In genomic region chr17:59003860-59004259, GRCh38 we compare ENCODE assay signal across 20 cellular contexts.
DNase-seq lines count a peak whose midpoint lies in the region; ATAC-seq, FAIRE-seq and TF ChIP-seq lines count a peak whose summit lies in the region.
"Had no signal": no experiment of that assay in that cellular context is flagged by ENCODE, and none has a peak within 500 bp of the region (broad histone marks: within the 10 kb centered on the region; RNA-seq: fewer than 3 reads in every experiment).

No MANE protein-coding gene starts in this region.

- H3K9me3 ChIP-seq in right lobe of liver (no peaks in the 10 kb centered on the region), HepG2 (ENCODE audit: low read length) (no peaks in the 10 kb centered on the region), Loucy (ENCODE audit: insufficient read depth, low read depth, low read length) (no peaks in the 10 kb centered on the region), prostate gland (no peaks in the 10 kb centered on the region)
- H3K9me3 ChIP-seq: MG63, Peyer's patch had no signal

- TF ChIP-seq POLR2A in right lobe of liver (IDR thresholded peaks at IDR 0.05) (no peak), HepG2 (IDR thresholded peaks at IDR 0.05; ENCODE audit: insufficient read depth in 1 of 2, low read depth in 2 of 2, low read length in 2 of 2) (no peak), prostate gland (IDR thresholded peaks at IDR 0.05) (no peak)

- H3K4me1 Mint-ChIP-seq in activated naive CD8-positive, alpha-beta T cell treated with anti-CD3 and anti-CD28 coated beads, Interleukin-2, amount 10 ng/mL, durations not matched to agents 7 days and 5 days: peaks cover 18% of the 10 kb centered on the region

- no peaks in the 10 kb centered on the region for H3K36me3 ChIP-seq in right lobe of liver
- peaks cover 0 to 16% of the 10 kb centered on the region in 2 experiments; a peak in 3 of 5 replicates for H3K36me3 ChIP-seq in HepG2 (replicated peaks in 1 of 2; ENCODE audit: control insufficient read depth in 1 of 2, insufficient read depth in 2 of 2, low read length in 2 of 2)
- H3K36me3 ChIP-seq in Loucy (ENCODE audit: insufficient read depth, low read length): peaks cover 30% of the 10 kb centered on the region
- H3K36me3 ChIP-seq in prostate gland: no peaks in the 10 kb centered on the region

- peak overlapping the region in 2 of 3 donors; percentile 69 for H3K27ac ChIP-seq in right lobe of liver
- H3K27ac ChIP-seq in HepG2 (ENCODE audit: extremely low read length, insufficient read depth, low read length): no peak overlapping the region
- peak overlapping the region in 1 of 2 donors; percentile 32 for H3K27ac ChIP-seq in prostate gland
- H3K27ac ChIP-seq: Peyer's patch had no signal

- CTCF ChIA-PET in HepG2 (lab: Yijun Ruan, JAX; ENCODE audit: low intra/inter-chr PET ratio, low total read pairs): interaction anchor here (1.8 to 4.0 kb wide), 3 partner anchors 293 to 485 kb away, joined by 12 to 62 read pairs (median 23); no protein-coding TSS in a partner anchor

- DNase-seq in right lobe of liver (no peak), HepG2 (ENCODE audit: low spot score) (no peak), prostate gland (ENCODE audit: low spot score) (no peak)
- no peak for DNase-seq in activated naive CD8-positive, alpha-beta T cell treated with anti-CD3 and anti-CD28 coated beads, Interleukin-2, amount 10 ng/mL, durations not matched to agents 7 days and 5 days
- DNase-seq: ACHN; CD4-positive, alpha-beta T cell; DND-41; GF-D8; HFFc6; KG1; MG63; NCI-H1105; NCI-H1930; NCI-H510A; Peyer's patch; Right ventricle myocardium superior had no signal

- H3K4me3 ChIP-seq in right lobe of liver: no peak overlapping the region
- no peak overlapping the region for H3K4me3 ChIP-seq in HepG2 (replicated peaks in 1 of 3; ENCODE audit: insufficient read depth in 1 of 3, low read depth in 2 of 3, low read length in 3 of 3)
- peak overlapping the region; percentile 51 for H3K4me3 ChIP-seq in Loucy (ENCODE audit: low read length, poor library complexity, severe bottlenecking)
- no peak overlapping the region for H3K4me3 ChIP-seq in prostate gland
- H3K4me3 ChIP-seq: MG63, Peyer's patch had no signal

- H3K4me2 ChIP-seq in HepG2 (ENCODE audit: low read depth, low read length) (no peak overlapping the region), Loucy (ENCODE audit: low read depth, low read length, poor library complexity, severe bottlenecking) (peak overlapping the region; percentile 56)

- POLR2A ChIA-PET in HepG2 (lab: Yijun Ruan, JAX): no interaction called here
- POLR2A ChIA-PET in activated naive CD8-positive, alpha-beta T cell treated with anti-CD3 and anti-CD28 coated beads, Interleukin-2, amount 10 ng/mL, durations not matched to agents 7 days and 5 days (lab: Charles Lee): interaction anchor here (1.3 to 1.4 kb wide), 2 partner anchors 293 to 485 kb away, joined by 4 read pairs; no protein-coding TSS in a partner anchor

- TF ChIP-seq CTCF in right lobe of liver (IDR thresholded peaks at IDR 0.05) (no peak), HepG2 (CRISPR knock-in tag; IDR thresholded peaks at IDR 0.05) (no peak), Loucy (conservative IDR thresholded peaks at IDR 0.05; ENCODE audit: low read length) (no peak), prostate gland (IDR thresholded peaks at IDR 0.05) (no peak)

- peaks cover 0 to 56% (median 20%) of the 10 kb centered on the region in 4 donors for H3K4me1 ChIP-seq in right lobe of liver
- H3K4me1 ChIP-seq in HepG2 (ENCODE audit: insufficient read depth, low read length): no peaks in the 10 kb centered on the region
- H3K4me1 ChIP-seq in Loucy (ENCODE audit: insufficient read depth, low read length, poor library complexity, severe bottlenecking): peaks cover 31% of the 10 kb centered on the region
- H3K4me1 ChIP-seq in prostate gland (replicated peaks): no peaks in the 10 kb centered on the region
- H3K4me1 ChIP-seq: Peyer's patch had no signal

- no peaks in the 10 kb centered on the region for H3K9me3 Mint-ChIP-seq in activated naive CD8-positive, alpha-beta T cell treated with anti-CD3 and anti-CD28 coated beads, Interleukin-2, amount 10 ng/mL, durations not matched to agents 7 days and 5 days
- H3K9me3 Mint-ChIP-seq: CD4-positive, alpha-beta T cell; HFFc6 had no signal

- no peak for TF ChIP-seq RAD21 in HepG2 (CRISPR knock-in tag; IDR thresholded peaks at IDR 0.05)

- peaks cover 3% of the 10 kb centered on the region; the same call in 1 of the 2 replicates for H3F3A ChIP-seq in Loucy (ENCODE audit: low read depth)

- BruUV-seq in HepG2 (replicated peaks; lab: Mats Ljungman, UMichigan): no TSS peak

- in situ Hi-C loops in HepG2 (cut with HindIII; ENCODE audit: extremely low pct_ligation_motif_present, low pct_unique_long_range_greater_than_20kb): loop anchor here (5.0 kb wide), 2 partner anchors 292 to 487 kb away; no protein-coding TSS in a partner anchor

- H3K9me2 ChIP-seq in Loucy (replicated peaks; ENCODE audit: low read depth, low read length): no peaks in the 10 kb centered on the region

- peaks cover 6% of the 10 kb centered on the region for H3K36me3 Mint-ChIP-seq in activated naive CD8-positive, alpha-beta T cell treated with anti-CD3 and anti-CD28 coated beads, Interleukin-2, amount 10 ng/mL, durations not matched to agents 7 days and 5 days

- H2AFZ ChIP-seq in HepG2 (ENCODE audit: low read length) (no peak overlapping the region), Loucy (ENCODE audit: low read length) (no peak overlapping the region; the same call in 1 of the 2 replicates)

- ATAC-seq in right lobe of liver (no peak), HepG2 (no peak), GM21515 (IDR thresholded peaks at IDR 0.05; ENCODE audit: unreplicated experiment) (no peak), GM18511 (IDR thresholded peaks at IDR 0.05; ENCODE audit: unreplicated experiment) (no peak)
- no peak for ATAC-seq in activated naive CD8-positive, alpha-beta T cell treated with anti-CD3 and anti-CD28 coated beads, Interleukin-2, amount 10 ng/mL, durations not matched to agents 7 days and 5 days (ENCODE audit: low read depth)

- intact Hi-C loops in right lobe of liver (cut with DNase I): loop anchor here in 1 of 2 donors (10.0 kb wide), 1 partner anchor 289 kb away; no protein-coding TSS in a partner anchor
- intact Hi-C loops in HepG2 (cut with micrococcal nuclease; ENCODE audit: unreplicated experiment): loop anchor here (10.0 kb wide), 1 partner anchor 429 kb away; no protein-coding TSS in a partner anchor
- intact Hi-C loops in prostate gland (cut with DNase I): loop anchor here (2.0 to 5.0 kb wide), 2 partner anchors 292 to 485 kb away; no protein-coding TSS in a partner anchor

- peak overlapping the region; percentile 6 for H3K4me3 Mint-ChIP-seq in activated naive CD8-positive, alpha-beta T cell treated with anti-CD3 and anti-CD28 coated beads, Interleukin-2, amount 10 ng/mL, durations not matched to agents 7 days and 5 days
- H3K4me3 Mint-ChIP-seq: CD4-positive, alpha-beta T cell; HFFc6 had no signal

- no peak for FAIRE-seq in HepG2 (lab: Jason Lieb, UNC)
- FAIRE-seq: H1 had no signal

- TF ChIP-seq EP300 in HepG2 (IDR thresholded peaks at IDR 0.05; ENCODE audit: low read depth in 2 of 2, low read length in 2 of 2): no peak
- no peak for TF ChIP-seq EP300 in HepG2 (CRISPR knock-in tag; IDR thresholded peaks at IDR 0.05; ENCODE audit: borderline replicate concordance)

- H3K79me2 ChIP-seq in HepG2 (ENCODE audit: insufficient read depth, low read length) (no peaks in the 10 kb centered on the region), Loucy (ENCODE audit: insufficient read depth, low read length) (no peaks in the 10 kb centered on the region)

- 100% methylated on average over 1 of the region's 1 CpG for WGBS in right lobe of liver (ENCODE audit: insufficient coverage, low coverage, low lambda C conversion rate, missing lambda C conversion rate)
- WGBS in HepG2 (ENCODE audit: low lambda C conversion rate): 94% methylated on average over 1 of the region's 1 CpG
- WGBS in prostate gland: 100% methylated on average over 1 of the region's 1 CpG

- H3K27me3 Mint-ChIP-seq in activated naive CD8-positive, alpha-beta T cell treated with anti-CD3 and anti-CD28 coated beads, Interleukin-2, amount 10 ng/mL, durations not matched to agents 7 days and 5 days: no peaks in the 10 kb centered on the region
- H3K27me3 Mint-ChIP-seq: CD4-positive, alpha-beta T cell had no signal

- no peak overlapping the region for H3K27ac Mint-ChIP-seq in activated naive CD8-positive, alpha-beta T cell treated with anti-CD3 and anti-CD28 coated beads, Interleukin-2, amount 10 ng/mL, durations not matched to agents 7 days and 5 days
- H3K27ac Mint-ChIP-seq: HFFc6 had no signal

- H4K20me1 ChIP-seq in HepG2 (ENCODE audit: insufficient read depth, low read length) (no peaks in the 10 kb centered on the region), Loucy (ENCODE audit: insufficient read depth, low read length, poor library complexity, severe bottlenecking) (no peaks in the 10 kb centered on the region)

- H3K9ac ChIP-seq in HepG2 (ENCODE audit: insufficient read depth, low read depth, low read length) (no peak overlapping the region), Loucy (ENCODE audit: low read depth, low read length, poor library complexity, severe bottlenecking) (peak overlapping the region; percentile 47)

- H3K27me3 ChIP-seq in right lobe of liver (no peaks in the 10 kb centered on the region), HepG2 (ENCODE audit: control insufficient read depth in 1 of 2, insufficient read depth in 2 of 2, low read length in 2 of 2) (no peaks in the 10 kb centered on the region), Loucy (ENCODE audit: insufficient read depth, low read length, poor library complexity, severe bottlenecking) (no peaks in the 10 kb centered on the region), prostate gland (replicated peaks; ENCODE audit: insufficient read depth) (no peaks in the 10 kb centered on the region)
- H3K27me3 ChIP-seq: MG63, Peyer's patch had no signal

TF ChIP-seq in HepG2, 621 proteins besides CTCF, POLR2A, EP300 and RAD21 (continues in another document):
- TF ChIP-seq RBM22 (optimal IDR thresholded peaks at IDR 0.05; ENCODE audit: low read length) (no peak), ZKSCAN1 (IDR thresholded peaks at IDR 0.05; ENCODE audit: low read length) (no peak), ZNF768 (CRISPR knock-in tag; IDR thresholded peaks at IDR 0.05) (no peak), SOX6 (IDR thresholded peaks at IDR 0.05) (no peak), SOX6 (CRISPR knock-in tag; IDR thresholded peaks at IDR 0.05) (no peak), SOX5 (CRISPR knock-in tag; IDR thresholded peaks at IDR 0.05; ENCODE audit: borderline replicate concordance) (no peak)
